Comparison of ENCODE assay signal across 11 cellular contexts in the genomic region with DNA sequence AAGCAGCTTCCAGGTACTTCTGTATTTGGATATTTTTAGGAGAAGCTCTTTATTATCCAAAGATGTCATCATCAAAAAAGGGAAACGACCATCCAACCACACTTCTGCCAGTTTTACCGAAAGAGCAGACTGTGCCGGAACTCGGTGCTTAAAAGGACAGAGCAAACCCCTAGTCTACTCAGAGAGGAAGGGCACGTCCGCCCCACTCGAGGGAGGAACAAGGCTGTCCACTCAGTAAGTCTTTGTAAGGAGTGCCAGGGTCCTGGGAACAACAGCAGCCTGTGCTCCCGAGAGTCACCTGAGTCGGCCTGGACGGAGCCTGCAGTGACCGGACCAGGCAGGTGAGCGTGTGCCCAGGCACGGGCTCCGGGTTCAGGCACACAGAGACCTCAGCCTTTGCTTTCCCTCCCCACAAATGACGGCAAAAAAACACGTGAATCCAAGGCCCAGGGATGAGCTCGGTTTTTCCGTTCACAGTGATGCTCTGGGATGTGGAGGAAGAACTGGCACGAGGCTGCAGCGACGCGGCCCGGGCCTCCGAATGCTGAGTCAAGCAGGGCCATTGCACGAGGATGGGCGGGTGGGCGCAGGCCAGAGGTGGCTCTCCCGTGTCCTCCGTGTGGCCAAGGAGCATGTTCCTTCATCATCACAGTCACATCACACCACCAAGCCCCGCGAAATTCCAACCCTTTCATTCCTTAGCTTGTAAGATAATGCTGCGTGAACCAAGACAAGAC. TPM values are rescaled to one million over a fixed set of nuclear protein-coding genes. Genes with fewer than 3 reads are reported as not detected.
DNase-seq lines count a peak whose midpoint lies in the region; ATAC-seq and TF ChIP-seq lines count a peak whose summit lies in the region.
"Had no signal": no experiment of that assay in that cellular context is flagged by ENCODE, and none has a peak within 500 bp of the region (broad histone marks: within the 10 kb centered on the region; RNA-seq: fewer than 3 reads in every experiment).

No MANE protein-coding gene starts in this region.

- H3K4me3 ChIP-seq in thyroid gland (replicated peaks in 1 of 3) (no peak overlapping the region), brain microvascular endothelial cell (ENCODE audit: low read depth, low read length) (no peak overlapping the region)
- H3K4me3 ChIP-seq: mucosa of descending colon had no signal

- H3K27ac ChIP-seq in angular gyrus (ENCODE audit: low read depth, low read length) (peak overlapping the region; percentile 62), thyroid gland (peak overlapping the region; percentile 98 to 100 (median 100)), brain microvascular endothelial cell (no peak overlapping the region)

- no peaks in the 10 kb centered on the region for H3K36me3 Mint-ChIP-seq in activated CD4-positive, alpha-beta T cell treated with anti-CD3 and anti-CD28 coated beads, Interleukin-2, amount 10 ng/mL, durations not matched to agents 7 days and 5 days (ENCODE audit: low read depth)
- H3K36me3 Mint-ChIP-seq: activated naive CD4-positive, alpha-beta T cell treated with anti-CD3 and anti-CD28 coated beads, Interleukin-2, amount 50 U/mL, for 72 hours had no signal

- ATAC-seq in GM19463 (IDR thresholded peaks at IDR 0.05; ENCODE audit: unreplicated experiment), result no peak

- no peaks in the 10 kb centered on the region for H3K27me3 Mint-ChIP-seq in activated CD4-positive, alpha-beta T cell treated with anti-CD3 and anti-CD28 coated beads, Interleukin-2, amount 10 ng/mL, durations not matched to agents 7 days and 5 days

- H3K36me3 ChIP-seq in thyroid gland (no peaks in the 10 kb centered on the region), brain microvascular endothelial cell (replicated peaks) (no peaks in the 10 kb centered on the region)

- CTCF ChIA-PET in activated CD4-positive, alpha-beta T cell treated with anti-CD3 and anti-CD28 coated beads, Interleukin-2, amount 10 ng/mL, durations not matched to agents 7 days and 5 days (lab: Charles Lee), result interaction anchor here (1.6 to 4.0 kb wide), 5 partner anchors 8 to 27 kb away, joined by 3 to 13 read pairs (median 4); no protein-coding TSS in a partner anchor

- no peak overlapping the region for H3K4me3 Mint-ChIP-seq in activated CD4-positive, alpha-beta T cell treated with anti-CD3 and anti-CD28 coated beads, Interleukin-2, amount 10 ng/mL, durations not matched to agents 7 days and 5 days

- WGBS in thyroid gland, 2 donors, result 87 to 91% methylated on average over 27 to 30 of the region's 32 CpGs

- H3K27me3 ChIP-seq in thyroid gland (no peaks in the 10 kb centered on the region), brain microvascular endothelial cell (replicated peaks) (no peaks in the 10 kb centered on the region)

- POLR2A ChIA-PET in activated CD4-positive, alpha-beta T cell treated with anti-CD3 and anti-CD28 coated beads, Interleukin-2, amount 10 ng/mL, durations not matched to agents 7 days and 5 days (lab: Charles Lee), result no interaction called here

- H3K9me3 ChIP-seq in thyroid gland, result no peaks in the 10 kb centered on the region
- H3K9me3 ChIP-seq: mucosa of descending colon had no signal

- no peak for TF ChIP-seq POLR2A in thyroid gland (IDR thresholded peaks at IDR 0.05)

- DNase-seq in activated CD4-positive, alpha-beta T cell treated with anti-CD3 and anti-CD28 coated beads, Interleukin-2, amount 10 ng/mL, durations not matched to agents 7 days and 5 days, result no peak
- DNase-seq in activated CD4-positive, alpha-beta T cell treated with anti-CD3 and anti-CD28 coated beads, Interleukin-2, amount 50 U/mL, for 48 hours, result no peak
- DNase-seq in medulla oblongata (ENCODE audit: extremely low spot score), result peak; percentile 22
- DNase-seq in thyroid gland, result no peak
- no peak for DNase-seq in NK-92 (lab: John Stamatoyannopoulos, UW; ENCODE audit: unreplicated experiment)
- no peak for DNase-seq in brain microvascular endothelial cell
- DNase-seq: NCI-H2171 had no signal

- in situ Hi-C loops in brain microvascular endothelial cell (cut with HindIII; ENCODE audit: low pct_ligation_motif_present, low sequenced_read_pairs), result no loop called here

- intact Hi-C loops in thyroid gland (cut with DNase I), result no loop called here

- H3K9me3 Mint-ChIP-seq in activated CD4-positive, alpha-beta T cell treated with anti-CD3 and anti-CD28 coated beads, Interleukin-2, amount 10 ng/mL, durations not matched to agents 7 days and 5 days, result no peaks in the 10 kb centered on the region
- H3K9me3 Mint-ChIP-seq: activated naive CD4-positive, alpha-beta T cell treated with anti-CD3 and anti-CD28 coated beads, Interleukin-2, amount 50 U/mL, for 72 hours had no signal

- peaks cover 31% of the 10 kb centered on the region for H3K4me1 Mint-ChIP-seq in activated CD4-positive, alpha-beta T cell treated with anti-CD3 and anti-CD28 coated beads, Interleukin-2, amount 10 ng/mL, durations not matched to agents 7 days and 5 days

- TF ChIP-seq CTCF in thyroid gland (IDR thresholded peaks at IDR 0.05), result no peak
- no peak for TF ChIP-seq CTCF in brain microvascular endothelial cell (IDR thresholded peaks at IDR 0.05; ENCODE audit: low read depth, low read length, missing control alignments)

- H3K27ac Mint-ChIP-seq in activated CD4-positive, alpha-beta T cell treated with anti-CD3 and anti-CD28 coated beads, Interleukin-2, amount 10 ng/mL, durations not matched to agents 7 days and 5 days, result peak overlapping the region; percentile 60

- H3K4me1 ChIP-seq in thyroid gland, result peaks cover 18 to 38% of the 10 kb centered on the region in 2 donors

RNA-seq across cellular contexts. Expression of a gene that starts 17.4 kb away (rescaled TPM):
- 10 to 100 TPM; 54.2 to 55.2 TPM for total RNA-seq in activated CD4-positive, alpha-beta T cell treated with anti-CD3 and anti-CD28 coated beads, Interleukin-2, amount 10 ng/mL, durations not matched to agents 7 days and 5 days
- total RNA-seq in thyroid gland, result 10 to 100 TPM in 1 of 4 donors, 1 to 10 TPM in 3; 5.3 to 18.3 (median 6.7) TPM
